In the genomic region with DNA sequence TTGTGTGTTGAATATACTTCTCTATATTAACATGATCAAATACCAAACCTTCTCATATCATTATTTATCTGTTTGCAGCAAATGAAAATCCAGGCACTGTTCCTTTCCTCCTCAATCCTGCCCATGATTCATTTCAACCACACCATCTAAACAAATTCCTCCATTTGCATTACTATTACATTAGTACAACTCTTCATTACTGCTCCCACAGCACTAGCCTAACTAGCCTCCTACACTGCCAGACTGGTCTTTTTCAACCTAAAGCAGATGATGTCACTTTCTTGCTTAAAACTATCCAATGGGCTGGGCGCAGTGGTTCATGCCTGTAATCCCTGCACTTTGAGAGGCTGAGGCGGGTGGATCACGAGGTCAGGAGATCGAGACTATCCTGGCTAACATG, we compare ENCODE assay signal across 16 cellular contexts.
DNase-seq lines count a peak whose midpoint lies in the region; ATAC-seq and TF ChIP-seq lines count a peak whose summit lies in the region.
"Had no signal": no experiment of that assay in that cellular context is flagged by ENCODE, and none has a peak within 500 bp of the region (broad histone marks: within the 10 kb centered on the region; RNA-seq: fewer than 3 reads in every experiment).

No MANE protein-coding gene starts in this region.

- H3K9ac ChIP-seq in IMR-90 (ENCODE audit: low read depth, low read length) (no peak overlapping the region), fibroblast of lung (ENCODE audit: insufficient read depth, low read length) (no peak overlapping the region), smooth muscle cell (ENCODE audit: low read depth) (no peak overlapping the region)
- H3K9ac ChIP-seq: BLaER1 treated with 17β-estradiol and CSF1 and Interleukin-3, amounts not matched to agents 10 nM and 100 nM; SK-N-SH had no signal

- H3K36me3 ChIP-seq in IMR-90 (ENCODE audit: control insufficient read depth, insufficient read depth, low read length) (no peaks in the 10 kb centered on the region), fibroblast of lung (ENCODE audit: control insufficient read depth, insufficient read depth, low read length) (no peaks in the 10 kb centered on the region), smooth muscle cell (ENCODE audit: low read depth) (no peaks in the 10 kb centered on the region)
- H3K36me3 ChIP-seq: BLaER1 treated with 17β-estradiol and CSF1 and Interleukin-3, amounts not matched to agents 10 nM and 100 nM had no signal

- H3K4me1 ChIP-seq in IMR-90 (ENCODE audit: control insufficient read depth, insufficient read depth, low read length) = peaks cover 8% of the 10 kb centered on the region; the same call in 1 of the 2 replicates
- peaks cover 17% of the 10 kb centered on the region for H3K4me1 ChIP-seq in fibroblast of lung (ENCODE audit: control insufficient read depth, extremely low read depth, insufficient read depth, low read length)
- no peaks in the 10 kb centered on the region for H3K4me1 ChIP-seq in smooth muscle cell (ENCODE audit: low read depth)
- H3K4me1 ChIP-seq: BLaER1 treated with 17β-estradiol and CSF1 and Interleukin-3, amounts not matched to agents 10 nM and 100 nM had no signal

- peak overlapping the region; percentile 88 for H2BK120ac ChIP-seq in IMR-90 (ENCODE audit: low read depth, low read length)

- H3K79me1 ChIP-seq in IMR-90 (ENCODE audit: low read depth in 1 of 2, low read length in 2 of 2) = no peaks in the 10 kb centered on the region; a peak in 1 of 4 replicates

- no peaks in the 10 kb centered on the region for H3K9me1 ChIP-seq in IMR-90 (ENCODE audit: insufficient read depth, low read length)

- H3K4me2 ChIP-seq in IMR-90 (ENCODE audit: low read depth, low read length) = no peak overlapping the region
- H3K4me2 ChIP-seq in fibroblast of lung (ENCODE audit: extremely low read depth, insufficient read depth, low read length) = no peak overlapping the region
- no peak overlapping the region for H3K4me2 ChIP-seq in smooth muscle cell
- H3K4me2 ChIP-seq: BLaER1 treated with 17β-estradiol and CSF1 and Interleukin-3, amounts not matched to agents 10 nM and 100 nM; SK-N-SH had no signal

- POLR2A ChIA-PET in IMR-90 (lab: Charles Lee; ENCODE audit: unreplicated experiment) = interaction anchor here (1.1 kb wide), 1 partner anchor 11 kb away, joined by 3 read pairs; no protein-coding TSS in a partner anchor

- H3K23ac ChIP-seq in IMR-90 (ENCODE audit: low read depth, low read length) = peak overlapping the region; percentile 28; the same call in 1 of the 2 replicates

- H2AK9ac ChIP-seq in IMR-90 (replicated peaks; ENCODE audit: low read depth, low read length, poor library complexity) = no peak overlapping the region

- no peaks in the 10 kb centered on the region for H3K79me2 ChIP-seq in fibroblast of lung (ENCODE audit: control insufficient read depth, insufficient read depth, low read length)
- H3K79me2 ChIP-seq in smooth muscle cell (ENCODE audit: low read depth) = no peaks in the 10 kb centered on the region

- CTCF ChIA-PET in IMR-90 (lab: Yijun Ruan, JAX) = interaction anchor here (0.6 kb wide), 1 partner anchor 179 kb away, joined by 6 read pairs; no protein-coding TSS in a partner anchor

- H3K4me3 ChIP-seq in IMR-90 (ENCODE audit: insufficient read depth, low read depth, low read length) (no peak overlapping the region), fibroblast of lung (replicated peaks in 1 of 4; ENCODE audit: control extremely low read depth in 1 of 4, insufficient read depth in 1 of 4, low read depth in 3 of 4, low read length in 4 of 4) (no peak overlapping the region), smooth muscle cell (no peak overlapping the region), dorsolateral prefrontal cortex (no peak overlapping the region)
- H3K4me3 ChIP-seq: BLaER1 treated with 17β-estradiol and CSF1 and Interleukin-3, amounts not matched to agents 10 nM and 100 nM; GM12878 had no signal

- no peak overlapping the region; the same call in 1 of the 2 replicates for H3K27ac ChIP-seq in IMR-90 (ENCODE audit: insufficient read depth, low read length)
- no peak overlapping the region for H3K27ac ChIP-seq in fibroblast of lung (ENCODE audit: insufficient read depth, low read length)
- peak overlapping the region; percentile 54 for H3K27ac ChIP-seq in smooth muscle cell (ENCODE audit: low read depth)
- H3K27ac ChIP-seq in dorsolateral prefrontal cortex = no peak overlapping the region
- H3K27ac ChIP-seq: BLaER1 treated with 17β-estradiol and CSF1 and Interleukin-3, amounts not matched to agents 10 nM and 100 nM had no signal

- H2AFZ ChIP-seq in IMR-90 (replicated peaks; ENCODE audit: low read length, poor library complexity) = no peak overlapping the region
- H2AFZ ChIP-seq in fibroblast of lung (ENCODE audit: low read length) = no peak overlapping the region
- no peak overlapping the region for H2AFZ ChIP-seq in smooth muscle cell (ENCODE audit: low read depth)

- H3K9me3 ChIP-seq in IMR-90 (ENCODE audit: control insufficient read depth, insufficient read depth, low read length) (no peaks in the 10 kb centered on the region), fibroblast of lung (ENCODE audit: control insufficient read depth, insufficient read depth, low read depth, low read length) (no peaks in the 10 kb centered on the region), smooth muscle cell (replicated peaks; ENCODE audit: low read depth) (no peaks in the 10 kb centered on the region)
- H3K9me3 ChIP-seq: BLaER1 treated with 17β-estradiol and CSF1 and Interleukin-3, amounts not matched to agents 10 nM and 100 nM; SK-N-SH had no signal

- TF ChIP-seq POLR2A in IMR-90 (IDR thresholded peaks at IDR 0.05; ENCODE audit: low read depth, low read length) = no peak

- no peak for TF ChIP-seq RAD21 in IMR-90 (IDR thresholded peaks at IDR 0.05; ENCODE audit: low read length)

- ATAC-seq in IMR-90 (ENCODE audit: low read depth) (peak; percentile 63), HG03442 (IDR thresholded peaks at IDR 0.05; ENCODE audit: unreplicated experiment) (no peak)
- ATAC-seq: GM12878, Panc1, Right ventricle myocardium inferior had no signal

- peak overlapping the region; percentile 79 for H4K91ac ChIP-seq in IMR-90 (ENCODE audit: insufficient read depth, low read depth, low read length)

- intact Hi-C loops in IMR-90 (cut with micrococcal nuclease) = loop anchor here (5.0 kb wide), 1 partner anchor 38 kb away; no protein-coding TSS in a partner anchor
- intact Hi-C loops in dorsolateral prefrontal cortex (cut with DNase I) = no loop called here

- BruUV-seq in IMR-90 (replicated peaks; lab: Mats Ljungman, UMichigan) = no TSS peak

- no peaks in the 10 kb centered on the region for H4K20me1 ChIP-seq in IMR-90 (ENCODE audit: insufficient read depth, low read length)
- H4K20me1 ChIP-seq in fibroblast of lung (ENCODE audit: control insufficient read depth, extremely low read depth, insufficient read depth, low read length) = no peaks in the 10 kb centered on the region
- H4K20me1 ChIP-seq in smooth muscle cell (ENCODE audit: low read depth) = no peaks in the 10 kb centered on the region
- H4K20me1 ChIP-seq: BLaER1 treated with 17β-estradiol and CSF1 and Interleukin-3, amounts not matched to agents 10 nM and 100 nM had no signal

- H2AK5ac ChIP-seq in IMR-90 (ENCODE audit: low read depth, low read length) = no peak overlapping the region

- H2BK15ac ChIP-seq in IMR-90 (ENCODE audit: low read depth, low read length) = peak overlapping the region; percentile 62; the same call in 2 of the 3 replicates

- H3K27me3 ChIP-seq in IMR-90 (ENCODE audit: control insufficient read depth, insufficient read depth, low read length) = no peaks in the 10 kb centered on the region
- no peaks in the 10 kb centered on the region for H3K27me3 ChIP-seq in fibroblast of lung (ENCODE audit: control insufficient read depth, insufficient read depth, low read length)
- H3K27me3 ChIP-seq in smooth muscle cell (ENCODE audit: low read depth) = no peaks in the 10 kb centered on the region
- no peaks in the 10 kb centered on the region for H3K27me3 ChIP-seq in dorsolateral prefrontal cortex
- H3K27me3 ChIP-seq: BLaER1 treated with 17β-estradiol and CSF1 and Interleukin-3, amounts not matched to agents 10 nM and 100 nM had no signal

- H2BK5ac ChIP-seq in IMR-90 (ENCODE audit: low read depth, low read length, poor library complexity, severe bottlenecking) = peak overlapping the region; percentile 97

- DNase-seq in EL (peak; percentile 38), IMR-90 (peak; percentile 89), fibroblast of lung (ENCODE audit: low read depth in 2 of 2) (peak; percentile 20 to 78), smooth muscle cell (lab: John Stamatoyannopoulos, UW; ENCODE audit: unreplicated experiment) (no peak), dorsolateral prefrontal cortex (no peak)
- no peak for DNase-seq in activated naive CD4-positive, alpha-beta T cell treated with anti-CD3 and anti-CD28 coated beads, Interleukin-2, amount 50 U/mL, for 16 hours
- DNase-seq: Karpas-422, NCI-H1930, NCI-H2171, NCI-H774, SK-N-SH had no signal

- dilution Hi-C loops in IMR-90 (cut with HindIII; ENCODE audit: low sequenced_read_pairs, unreplicated experiment) = no loop called here

- H4K8ac ChIP-seq in IMR-90 (ENCODE audit: low read depth in 2 of 2, low read length in 2 of 2) = peak overlapping the region; percentile 51 to 82; a peak in 2 of 4 replicates

- H3K56ac ChIP-seq in IMR-90 (ENCODE audit: extremely low read depth, insufficient read depth, low read length) = 0 out of 2 replicates have a peak overlapping the region, but pooled peaks have one; percentile 2

- peak overlapping the region; percentile 52 for H3K4ac ChIP-seq in IMR-90 (ENCODE audit: low read depth, low read length)

- peak overlapping the region; percentile 72; the same call in 1 of the 2 replicates for H3K18ac ChIP-seq in IMR-90 (ENCODE audit: low read depth, low read length)

- peak overlapping the region; percentile 70 for H3K14ac ChIP-seq in IMR-90 (replicated peaks; ENCODE audit: low read depth, low read length)

- H2BK20ac ChIP-seq in IMR-90 (ENCODE audit: low read depth, low read length) = peak overlapping the region; percentile 60

- H4K5ac ChIP-seq in IMR-90 (ENCODE audit: low read depth, low read length) = peak overlapping the region; percentile 87; the same call in 1 of the 2 replicates

- no CpG with 5 or more reads among the region's 4 CpGs for WGBS in IMR-90 (ENCODE audit: extremely low coverage in 2 of 2, insufficient read length in 1 of 2), 2 experiments
- 87% methylated on average over 4 of the region's 4 CpGs for WGBS in smooth muscle cell (ENCODE audit: low lambda C conversion rate)

- TF ChIP-seq CTCF in IMR-90 (conservative IDR thresholded peaks at IDR 0.05; ENCODE audit: low read depth, low read length) (no peak), fibroblast of lung (conservative IDR thresholded peaks at IDR 0.05 in 1 of 2, IDR thresholded peaks at IDR 0.05 in 1 of 2; ENCODE audit: low read depth in 1 of 2, low read length in 2 of 2) (no peak), smooth muscle cell (IDR thresholded peaks at IDR 0.05; ENCODE audit: borderline replicate concordance, insufficient read depth, poor library complexity, severe bottlenecking) (no peak), dorsolateral prefrontal cortex (IDR thresholded peaks at IDR 0.05 in 54 of 56, conservative IDR thresholded peaks at IDR 0.05 in 2 of 56; ENCODE audit: low read depth in 1 of 56, partially characterized antibody in 56 of 56) (no peak)

- in situ Hi-C loops in IMR-90 (cut with MboI; ENCODE audit: low sequenced_read_pairs) = no loop called here

- H3F3A ChIP-seq in smooth muscle cell (ENCODE audit: low read depth) = no peaks in the 10 kb centered on the region

TF ChIP-seq in IMR-90, 13 proteins besides CTCF, POLR2A, EP300 and RAD21 (continues in another document):
- no peak for TF ChIP-seq NFE2L2 (IDR thresholded peaks at IDR 0.05; ENCODE audit: low read depth, low read length)

Comparison
In these comparisons a context has a peak if more than half of its experiments do, and no peak if none do; other contexts are left out.
1. DNase-seq: peak in EL (single experiment), IMR-90 (single experiment) and fibroblast of lung (2 of 2); none in smooth muscle cell (single experiment), activated naive CD4-positive, alpha-beta T cell treated with anti-CD3 and anti-CD28 coated beads, Interleukin-2, amount 50 U/mL, for 16 hours (single experiment) and dorsolateral prefrontal cortex (0 of 10).